ENCODE assay signal across 12 cellular contexts in genomic region chr16:85641305-85641704, GRCh38.
"Had no signal": no experiment of that assay in that cellular context is flagged by ENCODE, and none has a peak within 500 bp of the region (broad histone marks: within the 10 kb centered on the region; RNA-seq: fewer than 3 reads in every experiment).

No MANE protein-coding gene starts in this region.

- H3K9me3 Mint-ChIP-seq: activated CD4-positive, alpha-beta T cell treated with anti-CD3 and anti-CD28 coated beads, Interleukin-2, amount 10 ng/mL, durations not matched to agents 7 days and 5 days; activated T-helper 2 cell treated with anti-CD3 and anti-CD28 coated beads, Interferon-gamma antibody, Interleukin-2, Interleukin-4, amounts not matched to agents 10 μg/mL and 5 μg/mL and 100 μg/mL, durations not matched to agents 14 hours and 24 hours and 36 hours; immature natural killer cell; naive thymus-derived CD4-positive, alpha-beta T cell had no signal

- H3K36me3 ChIP-seq: brain microvascular endothelial cell, prostate gland had no signal

- H3K27me3 Mint-ChIP-seq: activated CD4-positive, alpha-beta T cell treated with anti-CD3 and anti-CD28 coated beads, Interleukin-2, amount 10 ng/mL, durations not matched to agents 7 days and 5 days; naive thymus-derived CD4-positive, alpha-beta T cell had no signal

- H3K27ac ChIP-seq: brain microvascular endothelial cell, upper lobe of left lung had no signal

- H3K4me3 Mint-ChIP-seq: activated CD4-positive, alpha-beta T cell treated with anti-CD3 and anti-CD28 coated beads, Interleukin-2, amount 10 ng/mL, durations not matched to agents 7 days and 5 days; naive thymus-derived CD4-positive, alpha-beta T cell had no signal

- H3K27me3 ChIP-seq: brain microvascular endothelial cell, upper lobe of left lung had no signal

- H3K9me3 ChIP-seq: prostate gland, upper lobe of left lung had no signal

- H3K36me3 Mint-ChIP-seq: naive thymus-derived CD4-positive, alpha-beta T cell had no signal

- DNase-seq: activated CD4-positive, alpha-beta T cell treated with anti-CD3 and anti-CD28 coated beads, Interleukin-2, amount 10 ng/mL, durations not matched to agents 7 days and 5 days; activated CD4-positive, CD25-positive, alpha-beta regulatory T cell; activated naive CD4-positive, alpha-beta T cell treated with anti-CD3 and anti-CD28 coated beads, Interleukin-2, amount 50 U/mL, for 16 hours; activated T-cell treated with anti-CD3 and anti-CD28 coated beads for 4 hours; immature natural killer cell; left cardiac atrium; naive thymus-derived CD4-positive, alpha-beta T cell had no signal

- H3K27ac Mint-ChIP-seq: activated CD4-positive, alpha-beta T cell treated with anti-CD3 and anti-CD28 coated beads, Interleukin-2, amount 10 ng/mL, durations not matched to agents 7 days and 5 days; activated T-helper 2 cell treated with anti-CD3 and anti-CD28 coated beads, Interferon-gamma antibody, Interleukin-2, Interleukin-4, amounts not matched to agents 10 μg/mL and 5 μg/mL and 100 μg/mL, durations not matched to agents 14 hours and 24 hours and 36 hours; naive thymus-derived CD4-positive, alpha-beta T cell had no signal

- H3K4me3 ChIP-seq: lung, prostate gland, upper lobe of left lung had no signal

- ATAC-seq: naive thymus-derived CD4-positive, alpha-beta T cell had no signal
